In the genomic region with DNA sequence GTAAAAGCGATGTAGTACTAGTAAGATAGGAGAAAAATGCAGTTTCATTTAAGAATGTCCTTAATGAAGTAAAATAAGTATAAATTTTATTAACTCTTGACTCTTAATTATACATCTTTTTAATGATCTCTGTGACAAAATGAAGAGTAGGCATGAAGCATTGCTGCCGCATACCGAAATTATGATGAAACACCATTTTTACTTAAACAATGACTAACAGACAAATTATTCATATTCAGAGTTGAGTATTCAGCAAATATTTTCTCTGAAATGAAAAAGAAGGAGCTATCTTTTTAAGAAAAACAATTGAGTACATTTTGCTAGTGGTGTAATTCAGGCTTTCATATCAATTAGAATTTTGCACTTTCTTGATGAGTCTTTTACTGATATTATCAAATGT, we compare ENCODE assay signal across 17 cellular contexts.
"Had no signal": no experiment of that assay in that cellular context is flagged by ENCODE, and none has a peak within 500 bp of the region (broad histone marks: within the 10 kb centered on the region; RNA-seq: fewer than 3 reads in every experiment).

No MANE protein-coding gene starts in this region.

- H3K4me3 ChIP-seq: colonic mucosa, left lung, mucosa of descending colon, sigmoid colon, upper lobe of right lung had no signal

- H3K9me3 Mint-ChIP-seq: activated CD4-positive, alpha-beta memory T cell treated with anti-CD3 and anti-CD28 coated beads for 36 hours; natural killer cell had no signal

- ATAC-seq: activated CD4-positive, CD25-positive, alpha-beta regulatory T cell treated with anti-CD3 and anti-CD28 coated beads, Interleukin-2, amount 50 U/mL, for 24 hours; foreskin keratinocyte; left lung; mucosa of descending colon; natural killer cell; stimulated activated naive CD8-positive, alpha-beta T cell treated with anti-CD3 and anti-CD28 coated beads, Interleukin-15, Interleukin-2, amounts not matched to agents 100 U/mL and 50 U/mL, for 24 hours; upper lobe of right lung had no signal

- H3K4me1 Mint-ChIP-seq: natural killer cell had no signal

- H3K4me3 Mint-ChIP-seq: activated CD4-positive, alpha-beta memory T cell treated with anti-CD3 and anti-CD28 coated beads for 36 hours; activated naive CD8-positive, alpha-beta T cell; natural killer cell had no signal

- H3K27me3 Mint-ChIP-seq: activated naive CD8-positive, alpha-beta T cell had no signal

- H3K27ac Mint-ChIP-seq: activated CD4-positive, alpha-beta memory T cell treated with anti-CD3 and anti-CD28 coated beads for 36 hours; activated naive CD8-positive, alpha-beta T cell; natural killer cell had no signal

- DNase-seq: activated CD4-positive, alpha-beta memory T cell treated with anti-CD3 and anti-CD28 coated beads for 36 hours; activated gamma-delta T cell; activated T-cell treated with anti-CD3 and anti-CD28 coated beads, Interleukin-2, amount 50 U/mL, for 48 hours; aorta; colonic mucosa; effector CD8-positive, alpha-beta T cell; left lung; mucosa of descending colon; natural killer cell; nucleus accumbens; sigmoid colon; stimulated activated CD4-positive, alpha-beta T cell treated with anti-CD3 and anti-CD28 coated beads, Interleukin-2, amount 100 ng/mL, for 48 hours; stimulated activated naive CD8-positive, alpha-beta T cell treated with anti-CD3 and anti-CD28 coated beads, Interleukin-15, Interleukin-2, amounts not matched to agents 100 U/mL and 50 U/mL, for 24 hours; upper lobe of right lung had no signal

- H3K36me3 Mint-ChIP-seq: activated CD4-positive, alpha-beta memory T cell treated with anti-CD3 and anti-CD28 coated beads for 36 hours; activated naive CD8-positive, alpha-beta T cell; natural killer cell had no signal
